In genomic region chr14:64671591-64671990, GRCh38 we compare ENCODE assay signal across 8 cellular contexts. TPM values are rescaled to one million over a fixed set of nuclear protein-coding genes. Genes with fewer than 3 reads are reported as not detected.
DNase-seq lines count a peak whose midpoint lies in the region; ATAC-seq and TF ChIP-seq lines count a peak whose summit lies in the region.

No MANE protein-coding gene starts in this region.

- H3K4me3 ChIP-seq in OCI-LY3 (ENCODE audit: low read length): no peak overlapping the region
- no peak overlapping the region for H3K4me3 ChIP-seq in coronary artery
- no peak overlapping the region for H3K4me3 ChIP-seq in right lobe of liver
- no peak overlapping the region for H3K4me3 ChIP-seq in aorta (ENCODE audit: low read length in 2 of 2)

- H3K4me1 ChIP-seq in OCI-LY3 (ENCODE audit: low read length) (peaks cover 13% of the 10 kb centered on the region), right lobe of liver (peaks cover 0 to 12% (median 0%) of the 10 kb centered on the region in 4 donors), aorta (ENCODE audit: control insufficient read depth in 1 of 2, insufficient read depth in 2 of 2, low read length in 2 of 2) (no peaks in the 10 kb centered on the region)

- H3K9me3 ChIP-seq in OCI-LY3 (ENCODE audit: insufficient read depth, low read length): no peaks in the 10 kb centered on the region
- H3K9me3 ChIP-seq in right lobe of liver: no peaks in the 10 kb centered on the region
- H3K9me3 ChIP-seq in aorta (ENCODE audit: control insufficient read depth, low read length): no peaks in the 10 kb centered on the region

- no peak for TF ChIP-seq POLR2A in right lobe of liver (IDR thresholded peaks at IDR 0.05)

- no peaks in the 10 kb centered on the region for H3K36me3 ChIP-seq in OCI-LY3 (replicated peaks; ENCODE audit: low read depth, low read length)
- no peaks in the 10 kb centered on the region for H3K36me3 ChIP-seq in right lobe of liver
- no peaks in the 10 kb centered on the region for H3K36me3 ChIP-seq in aorta (ENCODE audit: control insufficient read depth in 1 of 2, insufficient read depth in 2 of 2, low read length in 1 of 2)

- H3K79me2 ChIP-seq in OCI-LY3 (ENCODE audit: low read length): no peaks in the 10 kb centered on the region

- DNase-seq in DMS 273 treated with DMSO at 0.1 percent for 48 hours (lab: John Stamatoyannopoulos, UW): peak; percentile 19
- peak; percentile 20 for DNase-seq in HS-5 (ENCODE audit: low read depth)
- no peak for DNase-seq in coronary artery (ENCODE audit: low spot score)
- no peak for DNase-seq in right lobe of liver
- DNase-seq in aorta: no peak

- H3K9ac ChIP-seq in OCI-LY3 (ENCODE audit: low read length): no peak overlapping the region

- TF ChIP-seq CTCF in OCI-LY3 (IDR thresholded peaks at IDR 0.05; ENCODE audit: low read depth, low read length) (peak; percentile 83), coronary artery (IDR thresholded peaks at IDR 0.05) (peak; percentile 43), right lobe of liver (IDR thresholded peaks at IDR 0.05) (peak; percentile 68 to 87 (median 75))

- no peak overlapping the region for H2AFZ ChIP-seq in OCI-LY3 (ENCODE audit: low read depth, low read length)

- no peak overlapping the region for H3K4me2 ChIP-seq in OCI-LY3 (ENCODE audit: low read length)

- ATAC-seq in right lobe of liver: peak; percentile 80 to 87 (median 84)
- ATAC-seq in aorta (ENCODE audit: low FRiP score): peak; percentile 84
- ATAC-seq in HG03571 (IDR thresholded peaks at IDR 0.05; ENCODE audit: unreplicated experiment): no peak
- ATAC-seq in GM18861 (IDR thresholded peaks at IDR 0.05; ENCODE audit: unreplicated experiment): no peak

- 6% methylated on average over 3 of the region's 3 CpGs for WGBS in right lobe of liver (ENCODE audit: insufficient coverage, low coverage, low lambda C conversion rate, missing lambda C conversion rate)
- WGBS in aorta, 2 donors: 1 to 2% methylated on average over 3 of the region's 3 CpGs

- no peaks in the 10 kb centered on the region for H4K20me1 ChIP-seq in OCI-LY3 (ENCODE audit: insufficient read depth, low read length)

- H3K27me3 ChIP-seq in OCI-LY3 (ENCODE audit: low read depth, low read length): no peaks in the 10 kb centered on the region; the same call in 1 of the 2 replicates
- no peaks in the 10 kb centered on the region for H3K27me3 ChIP-seq in right lobe of liver
- H3K27me3 ChIP-seq in aorta (ENCODE audit: control insufficient read depth in 1 of 2, insufficient read depth in 2 of 2, low read length in 1 of 2): no peaks in the 10 kb centered on the region

- intact Hi-C loops in right lobe of liver (cut with DNase I): loop anchor here (5.0 kb wide), 2 partner anchors 86 to 91 kb away; no protein-coding TSS in a partner anchor
- intact Hi-C loops in aorta (cut with DNase I): loop anchor here (5.0 to 10.0 kb wide), 3 partner anchors 36 to 213 kb away; no protein-coding TSS in a partner anchor

- H3K27ac ChIP-seq in OCI-LY3 (ENCODE audit: low read length): no peak overlapping the region
- no peak overlapping the region for H3K27ac ChIP-seq in coronary artery
- H3K27ac ChIP-seq in right lobe of liver: no peak overlapping the region
- H3K27ac ChIP-seq in aorta (ENCODE audit: low read depth in 1 of 2, low read length in 2 of 2): no peak overlapping the region

RNA-seq across cellular contexts. Expression of gene PLEKHG3, which starts 32.6 kb away (rescaled TPM):
- total RNA-seq in right lobe of liver (10 to 100 TPM; 25.4 to 49.1 (median 28.0) TPM), aorta (10 to 100 TPM; 46.5 to 82.9 TPM)
- 10 to 100 TPM; 10.9 to 49.8 TPM for polyA plus RNA-seq in aorta

Comparison
In these comparisons a context has a peak if more than half of its experiments do, and no peak if none do; other contexts are left out.
1. DNase-seq: peak in DMS 273 treated with DMSO at 0.1 percent for 48 hours (single experiment) and HS-5 (single experiment); none in coronary artery (single experiment), right lobe of liver (0 of 3) and aorta (0 of 2).
2. ATAC-seq: peak in right lobe of liver (4 of 4) and aorta (single experiment); none in HG03571 (single experiment) and GM18861 (single experiment).
3. Peak in every context shown above with its lines, with median percentiles within 50 percentile points of each other: CTCF ChIP-seq.